In the genomic region with DNA sequence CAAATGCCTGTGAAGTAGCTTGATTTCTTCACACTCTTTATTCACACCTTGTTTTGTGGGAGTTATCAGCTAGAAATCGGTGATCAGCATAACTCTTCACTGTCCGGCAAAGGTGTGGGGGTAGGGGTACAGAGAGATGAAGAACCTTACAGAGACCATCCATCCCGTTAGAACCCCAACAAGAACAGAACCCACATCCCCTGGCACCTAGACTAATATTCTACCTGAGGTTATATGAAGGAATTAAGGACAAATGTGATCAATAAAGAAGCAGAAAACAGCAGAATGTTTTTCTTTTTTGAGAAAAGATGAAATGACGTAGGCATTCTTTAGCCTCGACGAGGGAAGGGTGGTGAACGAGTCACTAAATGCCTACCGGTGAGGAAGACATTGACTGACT, we compare ENCODE assay signal across 19 cellular contexts. TPM values are rescaled to one million over a fixed set of nuclear protein-coding genes. Genes with fewer than 3 reads are reported as not detected.
DNase-seq lines count a peak whose midpoint lies in the region; ATAC-seq, FAIRE-seq and TF ChIP-seq lines count a peak whose summit lies in the region.
"Had no signal": no experiment of that assay in that cellular context is flagged by ENCODE, and none has a peak within 500 bp of the region (broad histone marks: within the 10 kb centered on the region; RNA-seq: fewer than 3 reads in every experiment).

No MANE protein-coding gene starts in this region.

- H3K27ac ChIP-seq in KOPT-K1 (ENCODE audit: low read depth, low read length, poor library complexity, severe bottlenecking), result peak overlapping the region; percentile 70
- H3K27ac ChIP-seq in psoas muscle, result peak overlapping the region; percentile 10
- H3K27ac ChIP-seq: BLaER1 had no signal

- H3K4me3 ChIP-seq in psoas muscle, result no peak overlapping the region
- H3K4me3 ChIP-seq: BLaER1 had no signal

- peaks cover 3% of the 10 kb centered on the region for H3K4me1 Mint-ChIP-seq in mesothelial cell of epicardium
- peaks cover 34% of the 10 kb centered on the region for H3K4me1 Mint-ChIP-seq in T-helper 2 cell treated with Interferon-gamma antibody and Interleukin-4, amounts not matched to agents 5 μg/mL and 100 μg/mL, for 36 hours (ENCODE audit: low read depth)

- peaks cover 4% of the 10 kb centered on the region for H3K9me3 Mint-ChIP-seq in mesothelial cell of epicardium
- no peaks in the 10 kb centered on the region for H3K9me3 Mint-ChIP-seq in T-helper 2 cell treated with Interferon-gamma antibody and Interleukin-4, amounts not matched to agents 5 μg/mL and 100 μg/mL, for 36 hours
- H3K9me3 Mint-ChIP-seq: CD4-positive, alpha-beta T cell; CD8-positive, alpha-beta T cell had no signal

- TF ChIP-seq POLR2A in H54 (IDR thresholded peaks at IDR 0.05; ENCODE audit: low read depth, low read length), result no peak

- H3K4me3 Mint-ChIP-seq in mesothelial cell of epicardium, result no peak overlapping the region
- H3K4me3 Mint-ChIP-seq in T-helper 2 cell treated with Interferon-gamma antibody and Interleukin-4, amounts not matched to agents 5 μg/mL and 100 μg/mL, for 36 hours, result no peak overlapping the region
- H3K4me3 Mint-ChIP-seq: CD4-positive, alpha-beta T cell; CD8-positive, alpha-beta T cell had no signal

- H3K36me3 ChIP-seq in KOPT-K1 (ENCODE audit: insufficient read depth, low read length) (no peaks in the 10 kb centered on the region), psoas muscle (ENCODE audit: insufficient read depth in 1 of 2, low read depth in 1 of 2) (no peaks in the 10 kb centered on the region)
- H3K36me3 ChIP-seq: BE2C, BLaER1 had no signal

- intact Hi-C loops in psoas muscle (cut with DNase I), result no loop called here

- H3K27me3 Mint-ChIP-seq in mesothelial cell of epicardium (ENCODE audit: low read depth), result no peaks in the 10 kb centered on the region
- no peaks in the 10 kb centered on the region for H3K27me3 Mint-ChIP-seq in T-helper 2 cell treated with Interferon-gamma antibody and Interleukin-4, amounts not matched to agents 5 μg/mL and 100 μg/mL, for 36 hours (ENCODE audit: low read depth)
- H3K27me3 Mint-ChIP-seq: CD4-positive, alpha-beta T cell had no signal

- 89 to 95% (median 95%) methylated on average over 8 of the region's 8 CpGs for WGBS in psoas muscle, 3 donors

- peak; percentile 62 for FAIRE-seq in H54 (lab: Jason Lieb, UNC)
- FAIRE-seq: A204.1, D721Med, G401.6 had no signal

- no peak overlapping the region for H3K27ac Mint-ChIP-seq in mesothelial cell of epicardium
- H3K27ac Mint-ChIP-seq in T-helper 2 cell treated with Interferon-gamma antibody and Interleukin-4, amounts not matched to agents 5 μg/mL and 100 μg/mL, for 36 hours, result no peak overlapping the region
- H3K27ac Mint-ChIP-seq: CD4-positive, alpha-beta T cell; CD8-positive, alpha-beta T cell had no signal

- H3K27me3 ChIP-seq in psoas muscle (ENCODE audit: insufficient read depth in 3 of 3, low read length in 2 of 3), result no peaks in the 10 kb centered on the region
- H3K27me3 ChIP-seq: BE2C, BLaER1 had no signal

- no peaks in the 10 kb centered on the region for H3K9me3 ChIP-seq in KOPT-K1 (ENCODE audit: insufficient read depth, low read length, poor library complexity, severe bottlenecking)
- no peaks in the 10 kb centered on the region for H3K9me3 ChIP-seq in psoas muscle
- H3K9me3 ChIP-seq: BE2C, Caco-2 had no signal

- DNase-seq in H54 (ENCODE audit: insufficient read length, low spot score) (no peak), psoas muscle (no peak), mesothelial cell of epicardium (ENCODE audit: low spot score in 2 of 2, unreplicated experiment in 2 of 2) (no peak), NCI-H187 (lab: John Stamatoyannopoulos, UW) (no peak)
- DNase-seq in T-helper 2 cell treated with Interferon-gamma antibody and Interleukin-4, amounts not matched to agents 5 μg/mL and 100 μg/mL, for 36 hours (ENCODE audit: low spot score), result no peak
- DNase-seq: 8988T; ACHN; BE2C; C1 segment of cervical spinal cord; Caco-2; Calu3; CD4-positive, alpha-beta T cell; CD8-positive, alpha-beta T cell; DMS79 treated with DMSO at 0.1 percent for 48 hours had no signal

- no peak for ATAC-seq in psoas muscle
- ATAC-seq: CD8-positive, alpha-beta T cell had no signal

- no peaks in the 10 kb centered on the region for H3K4me1 ChIP-seq in psoas muscle

- H3K36me3 Mint-ChIP-seq in mesothelial cell of epicardium, result peaks cover 2% of the 10 kb centered on the region
- peaks cover 4% of the 10 kb centered on the region for H3K36me3 Mint-ChIP-seq in T-helper 2 cell treated with Interferon-gamma antibody and Interleukin-4, amounts not matched to agents 5 μg/mL and 100 μg/mL, for 36 hours (ENCODE audit: low read depth)
- H3K36me3 Mint-ChIP-seq: CD8-positive, alpha-beta T cell had no signal

- TF ChIP-seq CTCF in psoas muscle (IDR thresholded peaks at IDR 0.05), result no peak
- no peak for TF ChIP-seq CTCF in mesothelial cell of epicardium (IDR thresholded peaks at IDR 0.05; ENCODE audit: unreplicated experiment)

RNA-seq across cellular contexts. Expression of gene FANCC, which starts 44.7 kb away (rescaled TPM):
- total RNA-seq in psoas muscle (1 to 10 TPM; 2.1 to 5.2 (median 4.2) TPM), mesothelial cell of epicardium (20.2 to 22.5 TPM (median 22.5 TPM) in 3 replicates)
- polyA plus RNA-seq in psoas muscle, result 1 to 10 TPM; 2.2 to 3.6 (median 2.4) TPM
